1 cellular context compared by ENCODE assay signal in the genomic region with DNA sequence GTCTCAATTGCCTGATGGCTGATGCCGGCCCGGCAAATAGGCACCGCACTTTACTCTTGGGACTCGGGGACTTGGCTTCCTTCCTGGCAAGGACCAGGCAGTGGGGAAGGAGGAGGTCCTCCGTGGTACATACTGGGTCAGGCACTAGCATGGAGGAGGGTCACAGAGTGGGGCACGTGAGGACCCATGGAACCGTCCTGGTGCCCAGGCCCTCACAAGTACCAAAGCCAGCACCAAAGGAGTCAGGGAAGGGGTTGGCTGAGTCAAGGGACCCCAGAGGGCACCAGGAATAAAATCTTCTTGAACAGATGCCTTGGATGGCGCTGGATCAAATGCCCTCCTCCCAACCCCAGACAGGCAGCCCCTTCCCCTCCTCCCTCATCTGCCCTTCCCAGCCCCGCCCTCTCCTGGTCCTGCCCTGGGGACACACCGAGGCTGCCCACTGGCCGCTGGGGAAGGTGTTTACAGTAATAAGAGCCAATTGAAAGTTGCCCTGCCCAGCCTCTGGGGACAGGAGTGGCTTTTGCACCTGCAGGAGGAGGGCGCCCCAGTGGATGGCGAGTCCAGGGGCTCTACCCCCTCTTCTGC.
TF ChIP-seq lines count a peak whose summit lies in the region.

No MANE protein-coding gene starts in this region.

TF ChIP-seq in HCT116, 20 proteins besides CTCF, POLR2A, EP300 and RAD21 (continued from another document):
- TF ChIP-seq, protein P1, sequence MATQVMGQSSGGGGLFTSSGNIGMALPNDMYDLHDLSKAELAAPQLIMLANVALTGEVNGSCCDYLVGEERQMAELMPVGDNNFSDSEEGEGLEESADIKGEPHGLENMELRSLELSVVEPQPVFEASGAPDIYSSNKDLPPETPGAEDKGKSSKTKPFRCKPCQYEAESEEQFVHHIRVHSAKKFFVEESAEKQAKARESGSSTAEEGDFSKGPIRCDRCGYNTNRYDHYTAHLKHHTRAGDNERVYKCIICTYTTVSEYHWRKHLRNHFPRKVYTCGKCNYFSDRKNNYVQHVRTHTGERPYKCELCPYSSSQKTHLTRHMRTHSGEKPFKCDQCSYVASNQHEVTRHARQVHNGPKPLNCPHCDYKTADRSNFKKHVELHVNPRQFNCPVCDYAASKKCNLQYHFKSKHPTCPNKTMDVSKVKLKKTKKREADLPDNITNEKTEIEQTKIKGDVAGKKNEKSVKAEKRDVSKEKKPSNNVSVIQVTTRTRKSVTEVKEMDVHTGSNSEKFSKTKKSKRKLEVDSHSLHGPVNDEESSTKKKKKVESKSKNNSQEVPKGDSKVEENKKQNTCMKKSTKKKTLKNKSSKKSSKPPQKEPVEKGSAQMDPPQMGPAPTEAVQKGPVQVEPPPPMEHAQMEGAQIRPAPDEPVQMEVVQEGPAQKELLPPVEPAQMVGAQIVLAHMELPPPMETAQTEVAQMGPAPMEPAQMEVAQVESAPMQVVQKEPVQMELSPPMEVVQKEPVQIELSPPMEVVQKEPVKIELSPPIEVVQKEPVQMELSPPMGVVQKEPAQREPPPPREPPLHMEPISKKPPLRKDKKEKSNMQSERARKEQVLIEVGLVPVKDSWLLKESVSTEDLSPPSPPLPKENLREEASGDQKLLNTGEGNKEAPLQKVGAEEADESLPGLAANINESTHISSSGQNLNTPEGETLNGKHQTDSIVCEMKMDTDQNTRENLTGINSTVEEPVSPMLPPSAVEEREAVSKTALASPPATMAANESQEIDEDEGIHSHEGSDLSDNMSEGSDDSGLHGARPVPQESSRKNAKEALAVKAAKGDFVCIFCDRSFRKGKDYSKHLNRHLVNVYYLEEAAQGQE (IDR thresholded peaks at IDR 0.05; ENCODE audit: low read depth): no peak
- TF ChIP-seq EZH2phosphoT487 (IDR thresholded peaks at IDR 0.05; ENCODE audit: borderline replicate concordance): no peak
